Comparison of ENCODE assay signal across 16 cellular contexts in the genomic region with DNA sequence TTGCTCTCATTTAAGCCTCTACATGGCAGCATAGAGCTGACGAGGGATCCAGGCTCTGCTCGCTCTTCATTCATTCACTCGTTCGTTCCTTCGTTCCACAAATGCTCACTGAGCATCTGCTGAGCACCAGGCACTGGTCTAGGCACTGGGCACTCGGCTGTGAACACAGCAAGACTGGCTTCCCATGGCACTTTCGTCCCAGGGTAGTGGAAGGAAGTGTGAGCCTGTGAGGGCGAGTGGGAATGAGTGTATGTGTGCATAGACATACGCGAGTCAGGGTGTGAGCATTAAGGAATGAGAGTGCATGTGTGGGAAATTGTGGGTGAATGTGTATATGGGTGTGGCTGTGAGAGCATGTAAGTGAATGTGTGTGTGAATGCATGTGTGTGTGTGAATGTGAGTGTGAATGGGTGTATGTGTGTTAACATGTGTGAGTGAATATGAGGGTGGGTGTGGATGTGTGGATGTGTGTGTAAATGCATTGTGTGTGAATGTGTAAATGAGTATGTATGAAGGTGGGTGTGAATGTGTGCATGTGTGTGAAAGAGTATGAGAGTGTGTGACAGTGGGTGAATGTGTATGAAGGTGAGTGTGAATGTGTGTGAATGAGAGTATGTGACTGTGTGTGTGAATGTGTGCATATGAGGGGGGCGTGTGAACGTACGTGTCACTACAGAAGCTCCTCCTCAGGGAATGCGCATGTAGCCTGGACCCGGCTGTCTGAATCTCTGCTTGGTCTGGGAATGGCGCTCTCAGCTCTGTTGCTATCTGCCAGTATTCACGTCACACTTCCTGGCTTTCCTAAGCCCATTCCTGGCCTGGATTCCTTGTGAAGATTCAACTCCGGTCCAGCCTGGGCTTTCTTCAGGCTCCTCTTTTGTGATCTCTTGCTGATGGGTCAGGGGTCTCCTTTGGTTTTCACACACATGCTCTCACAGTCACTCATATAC. TPM values are rescaled to one million over a fixed set of nuclear protein-coding genes. Genes with fewer than 3 reads are reported as not detected.
A peak's percentile ranks its signal among the peaks of the same experiment; 100 is the strongest.
DNase-seq lines count a peak whose midpoint lies in the region; ATAC-seq, FAIRE-seq and TF ChIP-seq lines count a peak whose summit lies in the region.
"Had no signal": no experiment of that assay in that cellular context is flagged by ENCODE, and none has a peak within 500 bp of the region (broad histone marks: within the 10 kb centered on the region; RNA-seq: fewer than 3 reads in every experiment).

No MANE protein-coding gene starts in this region.

- H3K36me3 ChIP-seq in heart right ventricle = no peaks in the 10 kb centered on the region
- no peaks in the 10 kb centered on the region for H3K36me3 ChIP-seq in GM12878 (ENCODE audit: control insufficient read depth in 2 of 2, insufficient read depth in 2 of 2, low read length in 1 of 2)
- H3K36me3 ChIP-seq: BE2C, transverse colon had no signal

- no peaks in the 10 kb centered on the region for H3K9me3 ChIP-seq in heart right ventricle
- H3K9me3 ChIP-seq in GM12878 (replicated peaks; ENCODE audit: control insufficient read depth, insufficient read depth, low read length) = no peaks in the 10 kb centered on the region
- H3K9me3 ChIP-seq in right cardiac atrium (ENCODE audit: control insufficient read depth, low read length) = no peaks in the 10 kb centered on the region
- H3K9me3 ChIP-seq: BE2C, transverse colon had no signal

- no peak for TF ChIP-seq CTCF in heart right ventricle (IDR thresholded peaks at IDR 0.05)
- no peak for TF ChIP-seq CTCF in GM12878 (IDR thresholded peaks at IDR 0.05 in 2 of 3, conservative IDR thresholded peaks at IDR 0.05 in 1 of 3; ENCODE audit: control insufficient read depth in 2 of 3, extremely low read depth in 1 of 3, insufficient read depth in 1 of 3, low read depth in 3 of 3, low read length in 3 of 3)

- no peaks in the 10 kb centered on the region for H4K20me1 ChIP-seq in GM12878 (ENCODE audit: control insufficient read depth, insufficient read depth)

- no peaks in the 10 kb centered on the region for H3K79me2 ChIP-seq in GM12878 (ENCODE audit: control insufficient read depth, insufficient read depth, low read length)

- ATAC-seq in heart right ventricle = peak in 6 of 8 donors; percentile 28 to 49 (median 38)
- no peak for ATAC-seq in Right ventricle myocardium superior (ENCODE audit: poor library complexity)
- no peak for ATAC-seq in GM12878
- ATAC-seq in right cardiac atrium = peak; percentile 51 to 64
- ATAC-seq in GM18867 (IDR thresholded peaks at IDR 0.05; ENCODE audit: unreplicated experiment) = no peak
- ATAC-seq: foreskin keratinocyte, WTC11 had no signal

- no peak overlapping the region for H3K9ac ChIP-seq in GM12878 (ENCODE audit: control insufficient read depth, insufficient read depth, low read length)

- no peak for TF ChIP-seq POLR2A in GM12878 (IDR thresholded peaks at IDR 0.05; ENCODE audit: low read depth, low read length)

- TF ChIP-seq RAD21 in GM12878 (IDR thresholded peaks at IDR 0.05; ENCODE audit: insufficient read depth, low read depth, low read length) = no peak

- H3K4me2 ChIP-seq in GM12878 (ENCODE audit: control insufficient read depth, insufficient read depth) = no peak overlapping the region

- H3K4me1 ChIP-seq in heart right ventricle (peaks cover 0 to 17% (median 0%) of the 10 kb centered on the region in 9 donors), GM12878 (ENCODE audit: control insufficient read depth, insufficient read depth, low read length) (no peaks in the 10 kb centered on the region), right cardiac atrium (ENCODE audit: control insufficient read depth, insufficient read depth, low read length) (no peaks in the 10 kb centered on the region)
- H3K4me1 ChIP-seq: BE2C, transverse colon had no signal

- SMC1A ChIA-PET in GM12878 (lab: Charles Lee; ENCODE audit: uncharacterized antibody, unreplicated experiment) = no interaction called here

- no peak overlapping the region for H3K27ac ChIP-seq in heart right ventricle
- H3K27ac ChIP-seq in GM12878 (ENCODE audit: control insufficient read depth, insufficient read depth) = no peak overlapping the region
- no peak overlapping the region for H3K27ac ChIP-seq in right cardiac atrium (ENCODE audit: low read length)
- H3K27ac ChIP-seq: foreskin keratinocyte, transverse colon had no signal

- CTCF ChIA-PET in GM12878 (lab: Yijun Ruan, JAX) = no interaction called here

- 65 to 67% methylated on average over 18 of the region's 18 CpGs for WGBS in heart right ventricle, 2 donors
- WGBS in GM12878 (ENCODE audit: insufficient coverage, insufficient replicate concordance, low lambda C conversion rate, missing lambda C conversion rate) = 78% methylated on average over 18 of the region's 18 CpGs
- WGBS in right cardiac atrium = 58% methylated on average over 18 of the region's 18 CpGs

- RAD21 ChIA-PET in GM12878 (lab: Charles Lee; ENCODE audit: unreplicated experiment) = no interaction called here

- POLR2A ChIA-PET in GM12878 (lab: Charles Lee) = no interaction called here

- in situ Hi-C loops in GM12878 (cut with MboI) = no loop called here

- BruUV-seq in GM12878 (replicated peaks; lab: Mats Ljungman, UMichigan) = no TSS peak

- intact Hi-C loops in heart right ventricle (cut with DNase I) (no loop called here), Right ventricle myocardium superior (cut with DNase I) (no loop called here), GM12878 (cut with micrococcal nuclease; ENCODE audit: unreplicated experiment) (no loop called here), right cardiac atrium (cut with DNase I) (no loop called here)

- DNase-seq in heart right ventricle = no peak
- no peak for DNase-seq in Right ventricle myocardium superior
- DNase-seq in GM12878 (ENCODE audit: low read depth, low spot score) = no peak
- no peak for DNase-seq in right cardiac atrium
- no peak for DNase-seq in SIG-M5 treated with dmso at 0.1 percent for 504 hours (lab: John Stamatoyannopoulos, UW; ENCODE audit: unreplicated experiment)
- DNase-seq in NCI-H2171 treated with DMSO at 0.1 percent for 48 hours (lab: John Stamatoyannopoulos, UW) = no peak
- DNase-seq in NCI-H2227 (lab: John Stamatoyannopoulos, UW; ENCODE audit: unreplicated experiment) = no peak
- DNase-seq: BE2C, cortex of kidney, DMS153, foreskin keratinocyte, NCI-H2171, SW 1271, transverse colon had no signal

- H3K27me3 ChIP-seq in heart right ventricle (peaks cover 0 to 41% (median 18%) of the 10 kb centered on the region in 7 donors), GM12878 (replicated peaks in 1 of 2; ENCODE audit: control insufficient read depth in 2 of 2, insufficient read depth in 2 of 2, low read length in 1 of 2) (no peaks in the 10 kb centered on the region), right cardiac atrium (ENCODE audit: control insufficient read depth, insufficient read depth) (no peaks in the 10 kb centered on the region)
- H3K27me3 ChIP-seq: BE2C, transverse colon had no signal

- FAIRE-seq in GM12878 (lab: Jason Lieb, UNC) = no peak

- no peak overlapping the region for H2AFZ ChIP-seq in GM12878 (ENCODE audit: control insufficient read depth, low read depth, low read length)

- H3K4me3 ChIP-seq in heart right ventricle = no peak overlapping the region
- H3K4me3 ChIP-seq in GM12878 = no peak overlapping the region
- no peak overlapping the region for H3K4me3 ChIP-seq in right cardiac atrium (ENCODE audit: low read length)
- H3K4me3 ChIP-seq: transverse colon had no signal

- no peak for TF ChIP-seq EP300 in GM12878 (IDR thresholded peaks at IDR 0.05; ENCODE audit: borderline replicate concordance in 1 of 2, control insufficient read depth in 1 of 2, low read depth in 2 of 2, low read length in 2 of 2)

TF ChIP-seq in GM12878, 131 proteins besides CTCF, POLR2A, EP300 and RAD21 (continues in another document):
- TF ChIP-seq CBFB (IDR thresholded peaks at IDR 0.05; ENCODE audit: low read depth) = no peak
- TF ChIP-seq, protein P1, sequence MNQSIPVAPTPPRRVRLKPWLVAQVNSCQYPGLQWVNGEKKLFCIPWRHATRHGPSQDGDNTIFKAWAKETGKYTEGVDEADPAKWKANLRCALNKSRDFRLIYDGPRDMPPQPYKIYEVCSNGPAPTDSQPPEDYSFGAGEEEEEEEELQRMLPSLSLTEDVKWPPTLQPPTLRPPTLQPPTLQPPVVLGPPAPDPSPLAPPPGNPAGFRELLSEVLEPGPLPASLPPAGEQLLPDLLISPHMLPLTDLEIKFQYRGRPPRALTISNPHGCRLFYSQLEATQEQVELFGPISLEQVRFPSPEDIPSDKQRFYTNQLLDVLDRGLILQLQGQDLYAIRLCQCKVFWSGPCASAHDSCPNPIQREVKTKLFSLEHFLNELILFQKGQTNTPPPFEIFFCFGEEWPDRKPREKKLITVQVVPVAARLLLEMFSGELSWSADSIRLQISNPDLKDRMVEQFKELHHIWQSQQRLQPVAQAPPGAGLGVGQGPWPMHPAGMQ (IDR thresholded peaks at IDR 0.05; ENCODE audit: borderline replicate concordance) = 0 out of 2 replicates have a peak, but pooled peaks have one; percentile 33

RNA-seq across cellular contexts. Expression of gene SNORC, which starts 28.8 kb away (rescaled TPM):
- 1 to 10 TPM in 4 of 10 donors, under 1 TPM in 6; 0.71 to 1.7 (median 0.94) TPM for total RNA-seq in heart right ventricle
- polyA plus RNA-seq in heart right ventricle = 1 to 10 TPM in 1 of 2 donors, under 1 TPM in 1; 0.70 to 1.6 TPM
- total RNA-seq in Right ventricle myocardium superior = 0.70 TPM
- total RNA-seq in GM12878 (2013; cell fraction: nucleolus; rRNA removed) = 2.4 and 2.8 TPM in 2 replicates
- 0.62 and 0.98 TPM in 2 replicates for total RNA-seq in GM12878 (2014; rRNA removed)
- total RNA-seq in GM12878 (2014; rRNA removed; fragmentation: Illumina TruSeq; extraction: Trizol) = 0.04 and 0.09 TPM in 2 replicates
- 0.64 and 0.72 TPM in 2 replicates for total RNA-seq in GM12878 (2021)
- 0.08 TPM for polyA plus RNA-seq in GM12878 (2011; ENCODE audit: low read depth)
- 0.17 and 0.27 TPM in 2 replicates for polyA plus RNA-seq in GM12878 (2011; rRNA removed)
- 0.45 and 0.70 TPM in 2 replicates for polyA plus RNA-seq in GM12878 (2011; cell fraction: cytosol; rRNA removed)
- polyA plus RNA-seq in GM12878 (2011; cell fraction: nucleus; rRNA removed) = 2.7 and 4.3 TPM in 2 replicates
- 0.32 and 0.44 TPM in 2 replicates for polyA plus RNA-seq in GM12878 (2012)
- 0.07 TPM in 1 of 2 replicates, not detected in the other for polyA plus RNA-seq in GM12878 (2014; fragmentation: Illumina TruSeq; extraction: Trizol)
- not detected for polyA plus RNA-seq in GM12878 (2014; fragmentation: Nextera tagmentation; extraction: Ambion mirVana)
- 0.74 and 0.91 TPM in 2 replicates for polyA plus RNA-seq in GM12878 (2014; rRNA removed)
- polyA plus RNA-seq in GM12878 (2016; fragmentation: Nextera tagmentation; extraction: Ambion mirVana) = not detected
- polyA minus RNA-seq in GM12878 (2011; rRNA and poly(A)+ RNA removed) = 0.15 and 0.21 TPM in 2 replicates
- polyA minus RNA-seq in GM12878 (2011; cell fraction: cytosol; rRNA and poly(A)+ RNA removed) = not detected in 2 replicates
- polyA minus RNA-seq in GM12878 (2011; cell fraction: nucleus; rRNA and poly(A)+ RNA removed) = 0.73 and 1.1 TPM in 2 replicates
- 1 to 10 TPM in 3 of 4 donors, under 1 TPM in 1; 0.86 to 1.9 (median 1.3) TPM for total RNA-seq in right cardiac atrium
- polyA plus RNA-seq in right cardiac atrium = 0.59 TPM

Comparison
In these comparisons a context has a peak if more than half of its experiments do, and no peak if none do; other contexts are left out.
1. ATAC-seq: peak in heart right ventricle (6 of 8) and right cardiac atrium (2 of 2); none in Right ventricle myocardium superior (single experiment), GM12878 (single experiment) and GM18867 (single experiment).